ENCODE assay signal across 20 cellular contexts in the genomic region with DNA sequence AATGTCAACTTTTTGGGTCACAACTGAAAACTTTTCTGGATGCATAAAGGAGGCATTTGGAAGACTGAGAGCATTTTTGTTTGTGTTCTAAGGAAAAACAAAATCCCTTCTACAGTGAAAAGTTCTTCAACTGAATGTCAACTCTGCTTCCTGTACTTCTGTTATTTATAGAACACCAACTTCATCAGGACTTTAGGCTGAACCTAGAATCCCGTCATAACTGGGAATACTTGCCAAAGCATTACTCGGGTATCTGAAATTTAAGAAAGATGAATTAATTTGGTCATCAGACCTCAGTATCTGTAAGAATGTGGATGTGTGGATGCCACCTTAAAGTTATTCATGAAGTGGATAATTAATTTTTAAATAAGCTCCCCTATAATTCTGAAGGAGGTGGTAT.
DNase-seq lines count a peak whose midpoint lies in the region; TF ChIP-seq lines count a peak whose summit lies in the region.
"Had no signal": no experiment of that assay in that cellular context is flagged by ENCODE, and none has a peak within 500 bp of the region (broad histone marks: within the 10 kb centered on the region; RNA-seq: fewer than 3 reads in every experiment).

No MANE protein-coding gene starts in this region.

- H3K36me3 ChIP-seq in osteoblast (ENCODE audit: insufficient read depth, low read length): peaks cover 74% of the 10 kb centered on the region
- H3K36me3 ChIP-seq in CD8-positive, alpha-beta memory T cell (ENCODE audit: insufficient read depth, low read length): no peaks in the 10 kb centered on the region

- H3K4me1 ChIP-seq in osteoblast (ENCODE audit: insufficient read depth, low read length): peaks cover 75% of the 10 kb centered on the region
- no peaks in the 10 kb centered on the region for H3K4me1 ChIP-seq in CD8-positive, alpha-beta memory T cell (ENCODE audit: insufficient read depth, low read length)
- H3K4me1 ChIP-seq: body of pancreas, Caco-2 had no signal

- no peak overlapping the region for H2AFZ ChIP-seq in osteoblast (ENCODE audit: low read length)

- H3K27me3 Mint-ChIP-seq in CD8-positive, alpha-beta memory T cell: peaks cover 0 to 10% of the 10 kb centered on the region in 2 donors

- no peaks in the 10 kb centered on the region for H3K27me3 ChIP-seq in osteoblast (ENCODE audit: insufficient read depth, low read length)
- H3K27me3 ChIP-seq in CD8-positive, alpha-beta memory T cell (ENCODE audit: insufficient read depth, low read length, poor library complexity, severe bottlenecking): no peaks in the 10 kb centered on the region
- H3K27me3 ChIP-seq: body of pancreas, upper lobe of left lung had no signal

- H3K79me2 ChIP-seq in osteoblast (ENCODE audit: insufficient read depth, low read length): peaks cover 42% of the 10 kb centered on the region

- no peaks in the 10 kb centered on the region for H3K4me1 Mint-ChIP-seq in CD8-positive, alpha-beta memory T cell
- H3K4me1 Mint-ChIP-seq: mesothelial cell of epicardium, T-cell had no signal

- H3K9me3 ChIP-seq in osteoblast (ENCODE audit: low read depth, low read length): no peaks in the 10 kb centered on the region
- H3K9me3 ChIP-seq in CD8-positive, alpha-beta memory T cell (ENCODE audit: low read length): no peaks in the 10 kb centered on the region
- H3K9me3 ChIP-seq: body of pancreas, Caco-2, upper lobe of left lung had no signal

- H3K4me2 ChIP-seq in osteoblast (ENCODE audit: insufficient read depth, low read length): peak overlapping the region; percentile 10

- no peak for TF ChIP-seq CTCF in osteoblast (IDR thresholded peaks at IDR 0.05; ENCODE audit: extremely low read depth, low read depth, low read length)

- H3K27ac ChIP-seq in osteoblast (ENCODE audit: low read depth, low read length): peak overlapping the region; percentile 81
- H3K27ac ChIP-seq in CD8-positive, alpha-beta memory T cell (ENCODE audit: low read depth, low read length): no peak overlapping the region
- H3K27ac ChIP-seq: body of pancreas, WERI-Rb-1 had no signal

- CTCF ChIA-PET in CD8-positive, alpha-beta memory T cell (lab: Charles Lee): no interaction called here

- no peaks in the 10 kb centered on the region for H4K20me1 ChIP-seq in osteoblast (ENCODE audit: insufficient read depth, low read length)

- DNase-seq in EH (ENCODE audit: low read depth) (peak; percentile 82), amniotic epithelial cell (ENCODE audit: low read depth) (peak; percentile 26), fibroblast of peridontal ligament (ENCODE audit: extremely low read depth) (peak; percentile 75), osteoblast (ENCODE audit: insufficient read length, low spot score, missing footprints) (no peak), GOT3 (lab: John Stamatoyannopoulos, UW) (no peak), HUDEP-2 (lab: John Stamatoyannopoulos, UW; ENCODE audit: unreplicated experiment in 76 of 76) (no peak), H4 (ENCODE audit: low spot score) (no peak)
- DNase-seq in CD8-positive, alpha-beta memory T cell: no peak
- DNase-seq: activated effector memory CD4-positive, alpha-beta T cell treated with anti-CD3 and anti-CD28 coated beads, Interleukin-2, amount 50 U/mL, for 16 hours; body of pancreas; Caco-2; effector CD8-positive, alpha-beta T cell; MV-4-11; NCI-H2107; NCI-H774; nucleus accumbens; T-cell; upper lobe of left lung; WERI-Rb-1 had no signal

- no peaks in the 10 kb centered on the region for H3K9me3 Mint-ChIP-seq in CD8-positive, alpha-beta memory T cell
- H3K9me3 Mint-ChIP-seq: mesothelial cell of epicardium, T-cell had no signal

- H3K27ac Mint-ChIP-seq in CD8-positive, alpha-beta memory T cell: no peak overlapping the region
- H3K27ac Mint-ChIP-seq: mesothelial cell of epicardium, T-cell had no signal

- POLR2A ChIA-PET in CD8-positive, alpha-beta memory T cell (lab: Charles Lee): no interaction called here

- H3K4me3 Mint-ChIP-seq in CD8-positive, alpha-beta memory T cell: no peak overlapping the region
- H3K4me3 Mint-ChIP-seq: mesothelial cell of epicardium, T-cell had no signal

- no peak overlapping the region for H3K4me3 ChIP-seq in osteoblast (ENCODE audit: insufficient read depth, low read length)
- H3K4me3 ChIP-seq in CD8-positive, alpha-beta memory T cell (ENCODE audit: low read length): no peak overlapping the region
- H3K4me3 ChIP-seq: body of pancreas, upper lobe of left lung had no signal

- H3K36me3 Mint-ChIP-seq in CD8-positive, alpha-beta memory T cell: no peaks in the 10 kb centered on the region
- H3K36me3 Mint-ChIP-seq: T-cell had no signal

Comparison
In these comparisons a context has a peak if more than half of its experiments do, and no peak if none do; other contexts are left out.
1. DNase-seq: peak in EH (single experiment), amniotic epithelial cell (single experiment) and fibroblast of peridontal ligament (single experiment); none in osteoblast (single experiment), GOT3 (single experiment), HUDEP-2 (0 of 76), H4 (single experiment) and CD8-positive, alpha-beta memory T cell (0 of 5).